24 cellular contexts compared by ENCODE assay signal in genomic region chr14:54848910-54849309, GRCh38. TPM values are rescaled to one million over a fixed set of nuclear protein-coding genes. Genes with fewer than 3 reads are reported as not detected.
A peak's percentile ranks its signal among the peaks of the same experiment; 100 is the strongest.
DNase-seq lines count a peak whose midpoint lies in the region; ATAC-seq and TF ChIP-seq lines count a peak whose summit lies in the region.
"Had no signal": no experiment of that assay in that cellular context is flagged by ENCODE, and none has a peak within 500 bp of the region (broad histone marks: within the 10 kb centered on the region; RNA-seq: fewer than 3 reads in every experiment).

No MANE protein-coding gene starts in this region.

- H3K9ac ChIP-seq in endodermal cell (ENCODE audit: extremely low read depth, low read length, poor library complexity, severe bottlenecking) (no peak overlapping the region), PC-3 (ENCODE audit: low read length) (no peak overlapping the region)
- H3K9ac ChIP-seq: KMS-11 had no signal

- H3K4me3 Mint-ChIP-seq in activated CD4-positive, alpha-beta T cell treated with anti-CD3 and anti-CD28 coated beads, Interleukin-2, amount 10 ng/mL, durations not matched to agents 24 days and 14 days = no peak overlapping the region
- H3K4me3 Mint-ChIP-seq in activated CD4-positive, alpha-beta T cell treated with anti-CD3 and anti-CD28 coated beads for 36 hours = no peak overlapping the region
- H3K4me3 Mint-ChIP-seq in endodermal cell = no peak overlapping the region
- H3K4me3 Mint-ChIP-seq in activated T-helper 1 cell treated with anti-CD3 and anti-CD28 coated beads, Interleukin-12 subunit alpha, Interleukin-12 subunit beta, Interleukin-2, Interleukin-4 antibody, amounts not matched to agents 30 ng/mL and 10 ng/mL and 1 ng/mL, durations not matched to agents 14 hours and 24 hours and 36 hours = no peak overlapping the region
- H3K4me3 Mint-ChIP-seq: CD8-positive, alpha-beta T cell; HFFc6 had no signal

- peaks cover 3% of the 10 kb centered on the region for H3K4me1 ChIP-seq in endodermal cell (ENCODE audit: control insufficient read depth, insufficient read depth, low read length)
- H3K4me1 ChIP-seq in PC-3 (ENCODE audit: insufficient read depth, low read length) = no peaks in the 10 kb centered on the region
- H3K4me1 ChIP-seq: SJSA1 had no signal

- no peak overlapping the region for H2AFZ ChIP-seq in PC-3 (ENCODE audit: low read length)

- H3K4me1 Mint-ChIP-seq in activated CD4-positive, alpha-beta T cell treated with anti-CD3 and anti-CD28 coated beads, Interleukin-2, amount 10 ng/mL, durations not matched to agents 24 days and 14 days = peaks cover 3% of the 10 kb centered on the region
- H3K4me1 Mint-ChIP-seq in activated CD4-positive, alpha-beta T cell treated with anti-CD3 and anti-CD28 coated beads for 36 hours = no peaks in the 10 kb centered on the region
- peaks cover 17% of the 10 kb centered on the region for H3K4me1 Mint-ChIP-seq in endodermal cell
- peaks cover 1% of the 10 kb centered on the region for H3K4me1 Mint-ChIP-seq in activated T-helper 1 cell treated with anti-CD3 and anti-CD28 coated beads, Interleukin-12 subunit alpha, Interleukin-12 subunit beta, Interleukin-2, Interleukin-4 antibody, amounts not matched to agents 30 ng/mL and 10 ng/mL and 1 ng/mL, durations not matched to agents 14 hours and 24 hours and 36 hours (ENCODE audit: low read depth)

- peak overlapping the region; percentile 42 for H3K27ac ChIP-seq in endodermal cell (ENCODE audit: low read depth, low read length)
- H3K27ac ChIP-seq in PC-3 (ENCODE audit: low read length) = no peak overlapping the region
- H3K27ac ChIP-seq: KMS-11, SJSA1 had no signal

- no peak overlapping the region for H3K4me2 ChIP-seq in PC-3 (ENCODE audit: low read length)
- H3K4me2 ChIP-seq: KMS-11 had no signal

- H3F3A ChIP-seq in PC-3 (ENCODE audit: low read length, unreplicated experiment) = no peaks in the 10 kb centered on the region

- H3K27me3 Mint-ChIP-seq in activated CD4-positive, alpha-beta T cell treated with anti-CD3 and anti-CD28 coated beads, Interleukin-2, amount 10 ng/mL, durations not matched to agents 24 days and 14 days = no peaks in the 10 kb centered on the region
- H3K27me3 Mint-ChIP-seq in activated CD4-positive, alpha-beta T cell treated with anti-CD3 and anti-CD28 coated beads for 36 hours = no peaks in the 10 kb centered on the region
- H3K27me3 Mint-ChIP-seq in endodermal cell (ENCODE audit: insufficient read depth) = no peaks in the 10 kb centered on the region
- no peaks in the 10 kb centered on the region for H3K27me3 Mint-ChIP-seq in activated T-helper 1 cell treated with anti-CD3 and anti-CD28 coated beads, Interleukin-12 subunit alpha, Interleukin-12 subunit beta, Interleukin-2, Interleukin-4 antibody, amounts not matched to agents 30 ng/mL and 10 ng/mL and 1 ng/mL, durations not matched to agents 14 hours and 24 hours and 36 hours (ENCODE audit: insufficient read depth)

- no peaks in the 10 kb centered on the region for H4K20me1 ChIP-seq in PC-3 (ENCODE audit: low read length)

- H3K4me3 ChIP-seq in endodermal cell (ENCODE audit: low read length) (no peak overlapping the region), PC-3 (ENCODE audit: low read length) (no peak overlapping the region)
- H3K4me3 ChIP-seq: SJSA1 had no signal

- DNase-seq in activated CD4-positive, alpha-beta T cell treated with anti-CD3 and anti-CD28 coated beads, Interleukin-2, amount 10 ng/mL, durations not matched to agents 24 days and 14 days = peak; percentile 50
- no peak for DNase-seq in activated CD4-positive, alpha-beta T cell treated with anti-CD3 and anti-CD28 coated beads for 36 hours
- DNase-seq in NCI-H2107 treated with DMSO at 0.1 percent for 48 hours (lab: John Stamatoyannopoulos, UW; ENCODE audit: unreplicated experiment) (peak; percentile 87), endodermal cell (no peak), PC-3 (no peak)
- no peak for DNase-seq in activated T-helper 1 cell treated with anti-CD3 and anti-CD28 coated beads, Interleukin-12 subunit alpha, Interleukin-12 subunit beta, Interleukin-2, Interleukin-4 antibody, amounts not matched to agents 30 ng/mL and 10 ng/mL and 1 ng/mL, durations not matched to agents 14 hours and 24 hours and 36 hours (ENCODE audit: low spot score)
- DNase-seq: AML-193; C1 segment of cervical spinal cord; Calu3; CD8-positive, alpha-beta T cell; DMS53; GDM1; HFFc6; IMR-90; NCI-H187; NCI-H2171; NCI-H345; NCI-H524; NCI-H82; T-helper 1 cell had no signal

- H3K36me3 ChIP-seq in endodermal cell (ENCODE audit: control insufficient read depth, insufficient read depth, low read length) (no peaks in the 10 kb centered on the region), PC-3 (ENCODE audit: low read depth, low read length) (no peaks in the 10 kb centered on the region)
- H3K36me3 ChIP-seq: SJSA1 had no signal

- intact Hi-C loops in activated CD4-positive, alpha-beta T cell treated with anti-CD3 and anti-CD28 coated beads, Interleukin-2, amount 10 ng/mL, durations not matched to agents 24 days and 14 days (cut with micrococcal nuclease) = no loop called here
- intact Hi-C loops in activated CD4-positive, alpha-beta T cell treated with anti-CD3 and anti-CD28 coated beads for 36 hours (cut with DNase I, micrococcal nuclease) = no loop called here
- intact Hi-C loops in activated T-helper 1 cell treated with anti-CD3 and anti-CD28 coated beads, Interleukin-12 subunit alpha, Interleukin-12 subunit beta, Interleukin-2, Interleukin-4 antibody, amounts not matched to agents 30 ng/mL and 10 ng/mL and 1 ng/mL, durations not matched to agents 14 hours and 24 hours and 36 hours (cut with micrococcal nuclease) = no loop called here
- intact Hi-C loops in PC-3 (cut with micrococcal nuclease) = no loop called here

- no peaks in the 10 kb centered on the region for H3K79me2 ChIP-seq in PC-3 (ENCODE audit: low read length)

- no TSS peak for BruUV-seq in PC-3 (replicated peaks; lab: Mats Ljungman, UMichigan)

- CTCF ChIA-PET in activated CD4-positive, alpha-beta T cell treated with anti-CD3 and anti-CD28 coated beads for 36 hours (lab: Charles Lee) = interaction anchor here (0.6 to 1.4 kb wide), 3 partner anchors 33 to 1544 kb away, joined by 3 read pairs; no protein-coding TSS in a partner anchor
- CTCF ChIA-PET in PC-3 (lab: Charles Lee) = interaction anchor here (0.6 to 1.0 kb wide), 2 partner anchors 35 to 76 kb away, joined by 3 to 4 read pairs; no protein-coding TSS in a partner anchor

- POLR2A ChIA-PET in activated CD4-positive, alpha-beta T cell treated with anti-CD3 and anti-CD28 coated beads for 36 hours (lab: Charles Lee) = no interaction called here
- POLR2A ChIA-PET in PC-3 (lab: Charles Lee; ENCODE audit: unreplicated experiment) = no interaction called here

- TF ChIP-seq CTCF in endodermal cell (conservative IDR thresholded peaks at IDR 0.05) = no peak
- TF ChIP-seq CTCF in PC-3 (conservative IDR thresholded peaks at IDR 0.05; ENCODE audit: low read depth, low read length) = no peak

- H3K9me3 ChIP-seq in endodermal cell (ENCODE audit: control insufficient read depth, low read length) (no peaks in the 10 kb centered on the region), PC-3 (ENCODE audit: low read length) (no peaks in the 10 kb centered on the region)
- H3K9me3 ChIP-seq: SJSA1 had no signal

- H3K27ac Mint-ChIP-seq in activated CD4-positive, alpha-beta T cell treated with anti-CD3 and anti-CD28 coated beads, Interleukin-2, amount 10 ng/mL, durations not matched to agents 24 days and 14 days = no peak overlapping the region
- H3K27ac Mint-ChIP-seq in activated CD4-positive, alpha-beta T cell treated with anti-CD3 and anti-CD28 coated beads for 36 hours = no peak overlapping the region
- H3K27ac Mint-ChIP-seq in endodermal cell = no peak overlapping the region
- H3K27ac Mint-ChIP-seq in activated T-helper 1 cell treated with anti-CD3 and anti-CD28 coated beads, Interleukin-12 subunit alpha, Interleukin-12 subunit beta, Interleukin-2, Interleukin-4 antibody, amounts not matched to agents 30 ng/mL and 10 ng/mL and 1 ng/mL, durations not matched to agents 14 hours and 24 hours and 36 hours = no peak overlapping the region
- H3K27ac Mint-ChIP-seq: CD8-positive, alpha-beta T cell; HFFc6 had no signal

- H3K9me2 ChIP-seq in PC-3 (replicated peaks; ENCODE audit: low read length) = no peaks in the 10 kb centered on the region

- H3K27me3 ChIP-seq in endodermal cell (ENCODE audit: control insufficient read depth, insufficient read depth, low read length, poor library complexity, severe bottlenecking) (no peaks in the 10 kb centered on the region), PC-3 (ENCODE audit: low read length) (no peaks in the 10 kb centered on the region)
- H3K27me3 ChIP-seq: SJSA1 had no signal

- 83% methylated on average over 1 of the region's 1 CpG; no CpG with 5 or more reads in 1 of the 2 experiments for WGBS in endodermal cell (ENCODE audit: insufficient coverage in 1 of 2, insufficient read length in 1 of 2), 2 experiments

- no peaks in the 10 kb centered on the region for H3K9me3 Mint-ChIP-seq in activated CD4-positive, alpha-beta T cell treated with anti-CD3 and anti-CD28 coated beads, Interleukin-2, amount 10 ng/mL, durations not matched to agents 24 days and 14 days
- no peaks in the 10 kb centered on the region for H3K9me3 Mint-ChIP-seq in activated CD4-positive, alpha-beta T cell treated with anti-CD3 and anti-CD28 coated beads for 36 hours (ENCODE audit: low read depth)
- peaks cover 3% of the 10 kb centered on the region for H3K9me3 Mint-ChIP-seq in endodermal cell
- no peaks in the 10 kb centered on the region for H3K9me3 Mint-ChIP-seq in activated T-helper 1 cell treated with anti-CD3 and anti-CD28 coated beads, Interleukin-12 subunit alpha, Interleukin-12 subunit beta, Interleukin-2, Interleukin-4 antibody, amounts not matched to agents 30 ng/mL and 10 ng/mL and 1 ng/mL, durations not matched to agents 14 hours and 24 hours and 36 hours
- H3K9me3 Mint-ChIP-seq: CD8-positive, alpha-beta T cell; HFFc6 had no signal

- no peak for ATAC-seq in activated CD4-positive, alpha-beta T cell treated with anti-CD3 and anti-CD28 coated beads for 36 hours
- ATAC-seq in HG02678 (IDR thresholded peaks at IDR 0.05; ENCODE audit: unreplicated experiment) (no peak), PC-3 (no peak), GM19395 (IDR thresholded peaks at IDR 0.05; ENCODE audit: unreplicated experiment) (no peak)
- ATAC-seq: CD8-positive, alpha-beta T cell had no signal

- H3K36me3 Mint-ChIP-seq in activated CD4-positive, alpha-beta T cell treated with anti-CD3 and anti-CD28 coated beads, Interleukin-2, amount 10 ng/mL, durations not matched to agents 24 days and 14 days (ENCODE audit: low read depth) = peaks cover 34% of the 10 kb centered on the region
- H3K36me3 Mint-ChIP-seq in activated CD4-positive, alpha-beta T cell treated with anti-CD3 and anti-CD28 coated beads for 36 hours (ENCODE audit: low read depth) = peaks cover 14% of the 10 kb centered on the region
- peaks cover 9% of the 10 kb centered on the region for H3K36me3 Mint-ChIP-seq in endodermal cell (ENCODE audit: low read depth)
- peaks cover 22% of the 10 kb centered on the region for H3K36me3 Mint-ChIP-seq in activated T-helper 1 cell treated with anti-CD3 and anti-CD28 coated beads, Interleukin-12 subunit alpha, Interleukin-12 subunit beta, Interleukin-2, Interleukin-4 antibody, amounts not matched to agents 30 ng/mL and 10 ng/mL and 1 ng/mL, durations not matched to agents 14 hours and 24 hours and 36 hours (ENCODE audit: low read depth)

RNA-seq across cellular contexts. Expression of gene GCH1, which starts 53.7 kb away (rescaled TPM):
- 49.8 and 49.9 TPM in 2 replicates for total RNA-seq in activated CD4-positive, alpha-beta T cell treated with anti-CD3 and anti-CD28 coated beads, Interleukin-2, amount 10 ng/mL, durations not matched to agents 24 days and 14 days
- 10 to 100 TPM; 28.1 to 36.4 TPM for total RNA-seq in activated CD4-positive, alpha-beta T cell treated with anti-CD3 and anti-CD28 coated beads for 36 hours
- total RNA-seq in endodermal cell (10 to 100 TPM; 18.3 to 18.7 TPM), PC-3 (2014; rRNA removed) (26.6 and 26.9 TPM in 2 replicates)
- polyA plus RNA-seq in endodermal cell (2013, experiment 1 of 2) = 4.9 TPM
- 5.1 TPM for polyA plus RNA-seq in endodermal cell (2013, experiment 2 of 2)
- total RNA-seq in activated T-helper 1 cell treated with anti-CD3 and anti-CD28 coated beads, Interleukin-12 subunit alpha, Interleukin-12 subunit beta, Interleukin-2, Interleukin-4 antibody, amounts not matched to agents 30 ng/mL and 10 ng/mL and 1 ng/mL, durations not matched to agents 14 hours and 24 hours and 36 hours = 61.4 and 62.4 TPM in 2 replicates

Comparison
In these comparisons a context has a peak if more than half of its experiments do, and no peak if none do; other contexts are left out.
1. DNase-seq: peak in activated CD4-positive, alpha-beta T cell treated with anti-CD3 and anti-CD28 coated beads, Interleukin-2, amount 10 ng/mL, durations not matched to agents 24 days and 14 days (single experiment) and NCI-H2107 treated with DMSO at 0.1 percent for 48 hours (single experiment); none in activated CD4-positive, alpha-beta T cell treated with anti-CD3 and anti-CD28 coated beads for 36 hours (single experiment), endodermal cell (single experiment), activated T-helper 1 cell treated with anti-CD3 and anti-CD28 coated beads, Interleukin-12 subunit alpha, Interleukin-12 subunit beta, Interleukin-2, Interleukin-4 antibody, amounts not matched to agents 30 ng/mL and 10 ng/mL and 1 ng/mL, durations not matched to agents 14 hours and 24 hours and 36 hours (single experiment) and PC-3 (single experiment).